8 cellular contexts compared by ENCODE assay signal in genomic region chr5:143405063-143405746, GRCh38. TPM values are rescaled to one million over a fixed set of nuclear protein-coding genes. Genes with fewer than 3 reads are reported as not detected.
A peak's percentile ranks its signal among the peaks of the same experiment; 100 is the strongest.
DNase-seq lines count a peak whose midpoint lies in the region; ATAC-seq and TF ChIP-seq lines count a peak whose summit lies in the region.

No MANE protein-coding gene starts in this region.

- H3K27ac ChIP-seq in right lobe of liver: peak overlapping the region; percentile 97 to 99 (median 98)

- DNase-seq in ACHN (peak; percentile 79), NCI-H510A (lab: John Stamatoyannopoulos, UW) (peak; percentile 47), dedifferentiated amniotic fluid mesenchymal stem cell (ENCODE audit: extremely low spot score) (peak; percentile 73), right lobe of liver (peak; percentile 85 to 91 (median 91))
- DNase-seq in activated CD4-positive, alpha-beta T cell treated with anti-CD3 and anti-CD28 coated beads, Interleukin-2, amount 50 U/mL, for 1 hour: peak; percentile 90
- peak; percentile 88 for DNase-seq in stimulated activated CD4-positive, alpha-beta T cell treated with anti-CD3 and anti-CD28 coated beads, Interleukin-4, amount 100 ng/mL, for 24 hours

- H3K4me1 ChIP-seq in right lobe of liver: peaks cover 0 to 15% (median 6%) of the 10 kb centered on the region in 4 donors

- peak overlapping the region; percentile 81 to 93 (median 88) for H3K4me3 ChIP-seq in right lobe of liver

- TF ChIP-seq POLR2A in right lobe of liver (IDR thresholded peaks at IDR 0.05): peak; percentile 82

- under 1% methylated on average over 31 of the region's 51 CpGs for WGBS in right lobe of liver (ENCODE audit: insufficient coverage, low coverage, low lambda C conversion rate, missing lambda C conversion rate)

- TF ChIP-seq CTCF in right lobe of liver (IDR thresholded peaks at IDR 0.05): peak in 1 of 4 donors; percentile 25

- no peaks in the 10 kb centered on the region for H3K9me3 ChIP-seq in right lobe of liver

- ATAC-seq in GM18867 (IDR thresholded peaks at IDR 0.05; ENCODE audit: unreplicated experiment) (peak; percentile 33), HG03135 (IDR thresholded peaks at IDR 0.05; ENCODE audit: unreplicated experiment) (peak; percentile 31), right lobe of liver (peak; percentile 31 to 65 (median 40))

- intact Hi-C loops in right lobe of liver (cut with DNase I): loop anchor here in 1 of 2 donors (10.0 kb wide), 1 partner anchor 90 kb away; no protein-coding TSS in a partner anchor

- in situ Hi-C loops in ACHN (cut with HindIII; ENCODE audit: low pct_ligation_motif_present, low pct_unique_long_range_greater_than_20kb, low sequenced_read_pairs): no loop called here

- H3K36me3 ChIP-seq in right lobe of liver: no peaks in the 10 kb centered on the region

- no peaks in the 10 kb centered on the region for H3K27me3 ChIP-seq in right lobe of liver

RNA-seq across cellular contexts. Expression of gene NR3C1, which starts 1.7 kb away (rescaled TPM):
- 10 to 100 TPM; 27.3 to 60.1 (median 47.2) TPM for total RNA-seq in right lobe of liver

Comparison
In these comparisons a context has a peak if more than half of its experiments do, and no peak if none do; other contexts are left out.
1. Peak in every context shown above with its lines: DNase-seq, ATAC-seq, H3K4me3 ChIP-seq and H3K27ac ChIP-seq.